1 cellular context compared by ENCODE assay signal in the genomic region with DNA sequence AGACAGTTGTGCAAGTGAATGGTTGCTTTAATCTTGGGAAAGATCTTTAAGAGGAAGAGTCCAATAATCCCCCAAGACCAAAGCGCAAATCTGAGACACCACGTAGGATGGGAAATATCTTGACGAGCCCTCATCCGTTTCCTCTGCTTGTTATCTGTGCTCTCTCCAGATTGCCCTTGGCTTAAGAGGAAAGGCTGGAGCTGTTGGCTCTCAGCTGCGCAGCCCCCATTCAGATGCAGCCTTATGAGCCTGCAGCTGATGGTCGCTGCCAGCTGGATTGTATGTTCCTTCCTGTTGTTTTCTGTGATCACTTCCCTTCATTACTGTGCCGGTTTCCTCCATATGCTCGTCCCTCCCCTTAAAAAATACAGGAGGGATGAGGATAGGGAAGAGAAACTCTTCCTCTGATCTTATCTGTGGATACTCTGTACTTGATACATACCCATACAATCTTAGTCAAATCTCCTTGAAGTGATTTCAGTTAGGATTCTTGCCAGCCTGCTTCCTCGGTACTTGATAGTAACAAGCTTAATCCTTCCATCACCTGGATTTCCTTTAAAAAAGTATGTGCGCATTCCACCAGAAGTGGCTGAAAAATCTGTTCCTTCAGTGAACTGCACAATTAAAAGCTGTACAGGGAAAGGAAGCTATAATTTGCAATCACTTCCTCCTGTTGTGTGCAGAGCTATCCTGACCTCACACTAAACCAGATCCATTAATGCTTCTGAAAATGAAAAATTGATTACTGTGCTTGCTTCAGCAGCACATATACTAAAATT.
TF ChIP-seq lines count a peak whose summit lies in the region.

No MANE protein-coding gene starts in this region.

TF ChIP-seq in GM23338, 12 proteins besides CTCF, POLR2A, EP300 and RAD21 (continued from another document):
- TF ChIP-seq, protein P1, sequence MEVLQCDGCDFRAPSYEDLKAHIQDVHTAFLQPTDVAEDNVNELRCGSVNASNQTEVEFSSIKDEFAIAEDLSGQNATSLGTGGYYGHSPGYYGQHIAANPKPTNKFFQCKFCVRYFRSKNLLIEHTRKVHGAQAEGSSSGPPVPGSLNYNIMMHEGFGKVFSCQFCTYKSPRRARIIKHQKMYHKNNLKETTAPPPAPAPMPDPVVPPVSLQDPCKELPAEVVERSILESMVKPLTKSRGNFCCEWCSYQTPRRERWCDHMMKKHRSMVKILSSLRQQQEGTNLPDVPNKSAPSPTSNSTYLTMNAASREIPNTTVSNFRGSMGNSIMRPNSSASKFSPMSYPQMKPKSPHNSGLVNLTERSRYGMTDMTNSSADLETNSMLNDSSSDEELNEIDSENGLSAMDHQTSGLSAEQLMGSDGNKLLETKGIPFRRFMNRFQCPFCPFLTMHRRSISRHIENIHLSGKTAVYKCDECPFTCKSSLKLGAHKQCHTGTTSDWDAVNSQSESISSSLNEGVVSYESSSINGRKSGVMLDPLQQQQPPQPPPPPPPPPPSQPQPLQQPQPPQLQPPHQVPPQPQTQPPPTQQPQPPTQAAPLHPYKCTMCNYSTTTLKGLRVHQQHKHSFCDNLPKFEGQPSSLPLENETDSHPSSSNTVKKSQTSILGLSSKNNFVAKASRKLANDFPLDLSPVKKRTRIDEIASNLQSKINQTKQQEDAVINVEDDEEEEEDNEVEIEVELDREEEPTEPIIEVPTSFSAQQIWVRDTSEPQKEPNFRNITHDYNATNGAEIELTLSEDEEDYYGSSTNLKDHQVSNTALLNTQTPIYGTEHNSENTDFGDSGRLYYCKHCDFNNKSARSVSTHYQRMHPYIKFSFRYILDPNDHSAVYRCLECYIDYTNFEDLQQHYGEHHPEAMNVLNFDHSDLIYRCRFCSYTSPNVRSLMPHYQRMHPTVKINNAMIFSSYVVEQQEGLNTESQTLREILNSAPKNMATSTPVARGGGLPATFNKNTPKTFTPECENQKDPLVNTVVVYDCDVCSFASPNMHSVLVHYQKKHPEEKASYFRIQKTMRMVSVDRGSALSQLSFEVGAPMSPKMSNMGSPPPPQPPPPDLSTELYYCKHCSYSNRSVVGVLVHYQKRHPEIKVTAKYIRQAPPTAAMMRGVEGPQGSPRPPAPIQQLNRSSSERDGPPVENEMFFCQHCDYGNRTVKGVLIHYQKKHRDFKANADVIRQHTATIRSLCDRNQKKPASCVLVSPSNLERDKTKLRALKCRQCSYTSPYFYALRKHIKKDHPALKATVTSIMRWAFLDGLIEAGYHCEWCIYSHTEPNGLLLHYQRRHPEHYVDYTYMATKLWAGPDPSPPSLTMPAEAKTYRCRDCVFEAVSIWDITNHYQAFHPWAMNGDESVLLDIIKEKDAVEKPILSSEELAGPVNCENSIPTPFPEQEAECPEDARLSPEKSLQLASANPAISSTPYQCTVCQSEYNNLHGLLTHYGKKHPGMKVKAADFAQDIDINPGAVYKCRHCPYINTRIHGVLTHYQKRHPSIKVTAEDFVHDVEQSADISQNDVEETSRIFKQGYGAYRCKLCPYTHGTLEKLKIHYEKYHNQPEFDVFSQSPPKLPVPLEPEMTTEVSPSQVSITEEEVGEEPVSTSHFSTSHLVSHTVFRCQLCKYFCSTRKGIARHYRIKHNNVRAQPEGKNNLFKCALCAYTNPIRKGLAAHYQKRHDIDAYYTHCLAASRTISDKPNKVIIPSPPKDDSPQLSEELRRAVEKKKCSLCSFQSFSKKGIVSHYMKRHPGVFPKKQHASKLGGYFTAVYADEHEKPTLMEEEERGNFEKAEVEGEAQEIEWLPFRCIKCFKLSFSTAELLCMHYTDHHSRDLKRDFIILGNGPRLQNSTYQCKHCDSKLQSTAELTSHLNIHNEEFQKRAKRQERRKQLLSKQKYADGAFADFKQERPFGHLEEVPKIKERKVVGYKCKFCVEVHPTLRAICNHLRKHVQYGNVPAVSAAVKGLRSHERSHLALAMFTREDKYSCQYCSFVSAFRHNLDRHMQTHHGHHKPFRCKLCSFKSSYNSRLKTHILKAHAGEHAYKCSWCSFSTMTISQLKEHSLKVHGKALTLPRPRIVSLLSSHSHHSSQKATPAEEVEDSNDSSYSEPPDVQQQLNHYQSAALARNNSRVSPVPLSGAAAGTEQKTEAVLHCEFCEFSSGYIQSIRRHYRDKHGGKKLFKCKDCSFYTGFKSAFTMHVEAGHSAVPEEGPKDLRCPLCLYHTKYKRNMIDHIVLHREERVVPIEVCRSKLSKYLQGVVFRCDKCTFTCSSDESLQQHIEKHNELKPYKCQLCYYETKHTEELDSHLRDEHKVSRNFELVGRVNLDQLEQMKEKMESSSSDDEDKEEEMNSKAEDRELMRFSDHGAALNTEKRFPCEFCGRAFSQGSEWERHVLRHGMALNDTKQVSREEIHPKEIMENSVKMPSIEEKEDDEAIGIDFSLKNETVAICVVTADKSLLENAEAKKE (CRISPR knock-in tag; IDR thresholded peaks at IDR 0.05): no peak
- no peak for TF ChIP-seq ZNF114 (CRISPR knock-in tag; IDR thresholded peaks at IDR 0.05)
- no peak for TF ChIP-seq EZH2 (IDR thresholded peaks at IDR 0.05; ENCODE audit: low read depth, unreplicated experiment)
- no peak for TF ChIP-seq STAT1 (IDR thresholded peaks at IDR 0.05; ENCODE audit: unreplicated experiment)
- TF ChIP-seq, protein P2, sequence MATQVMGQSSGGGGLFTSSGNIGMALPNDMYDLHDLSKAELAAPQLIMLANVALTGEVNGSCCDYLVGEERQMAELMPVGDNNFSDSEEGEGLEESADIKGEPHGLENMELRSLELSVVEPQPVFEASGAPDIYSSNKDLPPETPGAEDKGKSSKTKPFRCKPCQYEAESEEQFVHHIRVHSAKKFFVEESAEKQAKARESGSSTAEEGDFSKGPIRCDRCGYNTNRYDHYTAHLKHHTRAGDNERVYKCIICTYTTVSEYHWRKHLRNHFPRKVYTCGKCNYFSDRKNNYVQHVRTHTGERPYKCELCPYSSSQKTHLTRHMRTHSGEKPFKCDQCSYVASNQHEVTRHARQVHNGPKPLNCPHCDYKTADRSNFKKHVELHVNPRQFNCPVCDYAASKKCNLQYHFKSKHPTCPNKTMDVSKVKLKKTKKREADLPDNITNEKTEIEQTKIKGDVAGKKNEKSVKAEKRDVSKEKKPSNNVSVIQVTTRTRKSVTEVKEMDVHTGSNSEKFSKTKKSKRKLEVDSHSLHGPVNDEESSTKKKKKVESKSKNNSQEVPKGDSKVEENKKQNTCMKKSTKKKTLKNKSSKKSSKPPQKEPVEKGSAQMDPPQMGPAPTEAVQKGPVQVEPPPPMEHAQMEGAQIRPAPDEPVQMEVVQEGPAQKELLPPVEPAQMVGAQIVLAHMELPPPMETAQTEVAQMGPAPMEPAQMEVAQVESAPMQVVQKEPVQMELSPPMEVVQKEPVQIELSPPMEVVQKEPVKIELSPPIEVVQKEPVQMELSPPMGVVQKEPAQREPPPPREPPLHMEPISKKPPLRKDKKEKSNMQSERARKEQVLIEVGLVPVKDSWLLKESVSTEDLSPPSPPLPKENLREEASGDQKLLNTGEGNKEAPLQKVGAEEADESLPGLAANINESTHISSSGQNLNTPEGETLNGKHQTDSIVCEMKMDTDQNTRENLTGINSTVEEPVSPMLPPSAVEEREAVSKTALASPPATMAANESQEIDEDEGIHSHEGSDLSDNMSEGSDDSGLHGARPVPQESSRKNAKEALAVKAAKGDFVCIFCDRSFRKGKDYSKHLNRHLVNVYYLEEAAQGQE (IDR thresholded peaks at IDR 0.05; ENCODE audit: unreplicated experiment): no peak
- TF ChIP-seq ZNF331 (CRISPR knock-in tag; IDR thresholded peaks at IDR 0.05; ENCODE audit: low read depth): no peak
- no peak for TF ChIP-seq JUNB (IDR thresholded peaks at IDR 0.05; ENCODE audit: unreplicated experiment)
- no peak for TF ChIP-seq NANOG (IDR thresholded peaks at IDR 0.05; ENCODE audit: borderline replicate concordance)
- no peak for TF ChIP-seq EZH2phosphoT487 (IDR thresholded peaks at IDR 0.05; ENCODE audit: unreplicated experiment)
